In the genomic region with DNA sequence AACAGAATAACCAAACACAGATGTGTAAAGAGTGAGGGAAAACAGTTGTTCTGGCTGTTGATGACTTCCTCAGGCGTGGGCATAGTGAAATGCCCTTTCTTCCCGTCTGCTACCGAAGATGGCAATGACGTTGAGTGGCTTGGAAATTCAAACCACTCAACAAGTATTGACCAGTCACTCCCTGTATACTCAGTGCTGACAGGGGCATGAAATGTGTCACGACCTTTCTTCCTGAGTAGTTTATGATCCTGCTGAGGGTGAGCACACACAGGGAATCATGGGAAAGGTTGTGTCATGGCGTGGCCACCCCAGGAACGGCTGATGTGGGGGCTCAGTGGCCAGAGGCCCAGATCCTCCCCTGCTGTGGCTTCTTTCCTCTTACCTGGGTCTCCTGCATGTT, we compare ENCODE assay signal across 16 cellular contexts.
DNase-seq lines count a peak whose midpoint lies in the region; ATAC-seq and TF ChIP-seq lines count a peak whose summit lies in the region.
"Had no signal": no experiment of that assay in that cellular context is flagged by ENCODE, and none has a peak within 500 bp of the region (broad histone marks: within the 10 kb centered on the region; RNA-seq: fewer than 3 reads in every experiment).

No MANE protein-coding gene starts in this region.

- DNase-seq in H9 (no peak), body of pancreas (no peak), foreskin keratinocyte (peak; percentile 26 to 48), neural crest cell (ENCODE audit: low read depth, low spot score) (no peak), OCI-LY7 (ENCODE audit: low spot score) (no peak), G401 (ENCODE audit: low spot score) (no peak)
- no peak for DNase-seq in activated naive CD4-positive, alpha-beta T cell treated with anti-CD3 and anti-CD28 coated beads for 36 hours
- DNase-seq in activated CD4-positive, alpha-beta T cell treated with anti-CD3 and anti-CD28 coated beads for 1 hour, result no peak
- DNase-seq: CD4-positive, alpha-beta T cell; H7; Kasumi-1; NCI-H1417 treated with DMSO at 0.1 percent for 48 hours; NCI-H2029 treated with DMSO at 0.1 percent for 48 hours; NCI-H2227 treated with DMSO at 0.1 percent for 48 hours; NK-92 treated with Interleukin-12 subunit alpha and Interleukin-12 subunit beta, amount 100 ng/mL, for 24 hours; PC-9 had no signal

- no peak overlapping the region for H2AFZ ChIP-seq in H9 (ENCODE audit: low read length)
- no peak overlapping the region for H2AFZ ChIP-seq in OCI-LY7 (ENCODE audit: low read length)
- H2AFZ ChIP-seq: PC-9 had no signal

- H3K4me3 ChIP-seq in body of pancreas (no peak overlapping the region), OCI-LY7 (ENCODE audit: low read depth, low read length, poor library complexity, severe bottlenecking) (no peak overlapping the region)
- H3K4me3 ChIP-seq: PC-9 had no signal

- H3K4me3 Mint-ChIP-seq in H9, result no peak overlapping the region
- H3K4me3 Mint-ChIP-seq in neural crest cell, result no peak overlapping the region
- H3K4me3 Mint-ChIP-seq in activated naive CD4-positive, alpha-beta T cell treated with anti-CD3 and anti-CD28 coated beads for 36 hours, result no peak overlapping the region
- H3K4me3 Mint-ChIP-seq: CD4-positive, alpha-beta T cell had no signal

- WGBS in H9 (ENCODE audit: extremely low coverage, insufficient read length, low lambda C conversion rate), result no CpG with 5 or more reads among the region's 7 CpGs
- WGBS in body of pancreas, 2 donors, result 37 to 38% methylated on average over 7 of the region's 7 CpGs

- no peak overlapping the region for H2BK12ac ChIP-seq in H9 (ENCODE audit: insufficient read length, low read depth, low read length)

- TF ChIP-seq CTCF in H9 (conservative IDR thresholded peaks at IDR 0.05), result no peak
- TF ChIP-seq CTCF in body of pancreas (IDR thresholded peaks at IDR 0.05), result no peak
- no peak for TF ChIP-seq CTCF in foreskin keratinocyte (conservative IDR thresholded peaks at IDR 0.05)
- TF ChIP-seq CTCF in neural crest cell (conservative IDR thresholded peaks at IDR 0.05), result no peak
- no peak for TF ChIP-seq CTCF in OCI-LY7 (conservative IDR thresholded peaks at IDR 0.05; ENCODE audit: low read length)

- peaks cover 6 to 9% of the 10 kb centered on the region in 2 experiments; a peak in 3 of 4 replicates for H3K4me1 Mint-ChIP-seq in H9
- peaks cover 69% of the 10 kb centered on the region for H3K4me1 Mint-ChIP-seq in neural crest cell
- peaks cover 3% of the 10 kb centered on the region for H3K4me1 Mint-ChIP-seq in activated naive CD4-positive, alpha-beta T cell treated with anti-CD3 and anti-CD28 coated beads for 36 hours (ENCODE audit: low read depth)

- no peaks in the 10 kb centered on the region for H3K36me3 ChIP-seq in body of pancreas (replicated peaks in 1 of 2; ENCODE audit: insufficient read depth in 1 of 2, low read depth in 2 of 2)
- H3K36me3 ChIP-seq in OCI-LY7 (ENCODE audit: insufficient read depth, low read length), result no peaks in the 10 kb centered on the region

- no peak overlapping the region for H3T11ph ChIP-seq in H9 (ENCODE audit: low read length)

- H2AK5ac ChIP-seq in H9 (ENCODE audit: insufficient read length, low read length), result no peak overlapping the region

- H4K5ac ChIP-seq in H9 (ENCODE audit: insufficient read length, low read depth, low read length), result no peak overlapping the region

- H3K56ac ChIP-seq in H9 (ENCODE audit: insufficient read length, low read depth, low read length), result no peak overlapping the region

- H3K9me2 ChIP-seq in OCI-LY7 (ENCODE audit: insufficient read depth, low read length), result no peaks in the 10 kb centered on the region

- H2BK120ac ChIP-seq in H9 (ENCODE audit: low read depth, low read length, poor library complexity, severe bottlenecking), result no peak overlapping the region

- intact Hi-C loops in body of pancreas (cut with DNase I), result no loop called here
- intact Hi-C loops in activated naive CD4-positive, alpha-beta T cell treated with anti-CD3 and anti-CD28 coated beads for 36 hours (cut with micrococcal nuclease), result no loop called here
- intact Hi-C loops in OCI-LY7 (cut with micrococcal nuclease; ENCODE audit: unreplicated experiment), result no loop called here

- H3K4me2 ChIP-seq in H9 (ENCODE audit: insufficient read depth, insufficient read length, low read length), result no peak overlapping the region
- no peak overlapping the region for H3K4me2 ChIP-seq in OCI-LY7 (ENCODE audit: low read length)
- H3K4me2 ChIP-seq: PC-9 had no signal

- H3K27ac Mint-ChIP-seq in H9 (peak overlapping the region in 1 of 3 experiments; percentile 56; a peak in 2 of 7 replicates), neural crest cell (ENCODE audit: unreplicated experiment) (peak overlapping the region; percentile 90)
- H3K27ac Mint-ChIP-seq in activated naive CD4-positive, alpha-beta T cell treated with anti-CD3 and anti-CD28 coated beads for 36 hours, result no peak overlapping the region
- H3K27ac Mint-ChIP-seq: CD4-positive, alpha-beta T cell had no signal

- H3K9ac ChIP-seq in H9 (ENCODE audit: extremely low read depth, insufficient read length, low read length), result no peak overlapping the region

- no peaks in the 10 kb centered on the region for H3K79me2 ChIP-seq in H9 (ENCODE audit: insufficient read depth, low read length)
- no peaks in the 10 kb centered on the region for H3K79me2 ChIP-seq in OCI-LY7 (ENCODE audit: insufficient read depth, low read depth, low read length)

- no peaks in the 10 kb centered on the region for H3K79me1 ChIP-seq in H9 (ENCODE audit: insufficient read depth, low read depth, low read length, poor library complexity, severe bottlenecking)

- H4K20me1 ChIP-seq in H9 (ENCODE audit: control insufficient read depth, insufficient read depth, insufficient read length), result no peaks in the 10 kb centered on the region
- no peaks in the 10 kb centered on the region for H4K20me1 ChIP-seq in OCI-LY7 (ENCODE audit: insufficient read depth, low read length)

- in situ Hi-C loops in G401 (cut with HindIII; ENCODE audit: low sequenced_read_pairs), result no loop called here

- no peaks in the 10 kb centered on the region for H3K4me1 ChIP-seq in H9 (ENCODE audit: insufficient read depth, low read length)
- peaks cover 41% of the 10 kb centered on the region for H3K4me1 ChIP-seq in body of pancreas
- H3K4me1 ChIP-seq in foreskin keratinocyte, result peaks cover 11% of the 10 kb centered on the region
- no peaks in the 10 kb centered on the region for H3K4me1 ChIP-seq in OCI-LY7 (ENCODE audit: insufficient read depth, low read length, poor library complexity, severe bottlenecking)

- H3K36me3 Mint-ChIP-seq in H9 (ENCODE audit: insufficient read depth in 1 of 3, low read depth in 3 of 3), result no peaks in the 10 kb centered on the region
- H3K36me3 Mint-ChIP-seq in neural crest cell (ENCODE audit: low read depth), result peaks cover 7% of the 10 kb centered on the region
- H3K36me3 Mint-ChIP-seq in activated naive CD4-positive, alpha-beta T cell treated with anti-CD3 and anti-CD28 coated beads for 36 hours (ENCODE audit: low read depth), result no peaks in the 10 kb centered on the region

- H3K27me3 Mint-ChIP-seq in H9 (ENCODE audit: low read depth), result peaks cover 10% of the 10 kb centered on the region
- no peaks in the 10 kb centered on the region for H3K27me3 Mint-ChIP-seq in neural crest cell (ENCODE audit: low read depth)
- H3K27me3 Mint-ChIP-seq in activated naive CD4-positive, alpha-beta T cell treated with anti-CD3 and anti-CD28 coated beads for 36 hours (ENCODE audit: low read depth), result peaks cover 3% of the 10 kb centered on the region

- POLR2A ChIA-PET in OCI-LY7 (lab: Charles Lee), result no interaction called here

- H3K23me2 ChIP-seq in H9 (ENCODE audit: insufficient read length, low read depth, low read length, poor library complexity, severe bottlenecking), result peaks cover 3% of the 10 kb centered on the region

- H3K4ac ChIP-seq in H9 (ENCODE audit: low read depth, low read length), result no peak overlapping the region

- H3K14ac ChIP-seq in H9 (ENCODE audit: insufficient read depth, low read length), result peak overlapping the region; percentile 63; the same call in 1 of the 2 replicates

- H3K27ac ChIP-seq in H9 (ENCODE audit: insufficient read length, low read depth, low read length) (no peak overlapping the region), body of pancreas (peak overlapping the region; percentile 35 to 64 (median 50)), foreskin keratinocyte (no peak overlapping the region), OCI-LY7 (ENCODE audit: low read depth, low read length, poor library complexity, severe bottlenecking) (no peak overlapping the region)
- H3K27ac ChIP-seq: PC-9 had no signal

- H4K8ac ChIP-seq in H9 (replicated peaks; ENCODE audit: insufficient read length, low read depth, low read length), result no peak overlapping the region

- no peak overlapping the region for H3K18ac ChIP-seq in H9 (ENCODE audit: insufficient read length, low read depth, low read length)

- H3K27me3 ChIP-seq in H9 (ENCODE audit: insufficient read depth, low read length) (no peaks in the 10 kb centered on the region), body of pancreas (no peaks in the 10 kb centered on the region), foreskin keratinocyte (peaks cover 39% of the 10 kb centered on the region)

- no peak overlapping the region for H2BK5ac ChIP-seq in H9 (ENCODE audit: insufficient read length, low read length)

- H2BK20ac ChIP-seq in H9 (ENCODE audit: low read depth, low read length, poor library complexity, severe bottlenecking), result no peak overlapping the region

- ATAC-seq in body of pancreas (no peak), foreskin keratinocyte (peak; percentile 38)

- no peak for TF ChIP-seq POLR2A in body of pancreas (IDR thresholded peaks at IDR 0.05)

- BruUV-seq in OCI-LY7 (replicated peaks; lab: Mats Ljungman, UMichigan), result no TSS peak

- no peak overlapping the region for H2BK15ac ChIP-seq in H9 (ENCODE audit: low read depth, low read length)

- no peaks in the 10 kb centered on the region for H3K9me3 ChIP-seq in H9 (ENCODE audit: control insufficient read depth, low read depth, low read length)
- no peaks in the 10 kb centered on the region for H3K9me3 ChIP-seq in body of pancreas
- no peaks in the 10 kb centered on the region for H3K9me3 ChIP-seq in OCI-LY7 (ENCODE audit: low read length)

- H4K91ac ChIP-seq in H9 (ENCODE audit: insufficient read length, low read depth, low read length), result no peak overlapping the region

- CTCF ChIA-PET in activated naive CD4-positive, alpha-beta T cell treated with anti-CD3 and anti-CD28 coated beads for 36 hours (lab: Charles Lee), result no interaction called here
- CTCF ChIA-PET in OCI-LY7 (lab: Charles Lee; ENCODE audit: unreplicated experiment), result no interaction called here

- H3K23ac ChIP-seq in H9 (ENCODE audit: insufficient read length, low read depth, low read length), result no peak overlapping the region

- no peaks in the 10 kb centered on the region for H3K9me3 Mint-ChIP-seq in H9
- peaks cover 3% of the 10 kb centered on the region for H3K9me3 Mint-ChIP-seq in neural crest cell
- no peaks in the 10 kb centered on the region for H3K9me3 Mint-ChIP-seq in activated naive CD4-positive, alpha-beta T cell treated with anti-CD3 and anti-CD28 coated beads for 36 hours
- H3K9me3 Mint-ChIP-seq: CD4-positive, alpha-beta T cell had no signal

Comparison
In these comparisons a context has a peak if more than half of its experiments do, and no peak if none do; other contexts are left out.
1. DNase-seq: peak in foreskin keratinocyte (2 of 2); none in H9 (single experiment), body of pancreas (0 of 4), neural crest cell (single experiment), activated naive CD4-positive, alpha-beta T cell treated with anti-CD3 and anti-CD28 coated beads for 36 hours (single experiment), OCI-LY7 (single experiment), G401 (single experiment) and activated CD4-positive, alpha-beta T cell treated with anti-CD3 and anti-CD28 coated beads for 1 hour (single experiment).
2. H3K27ac ChIP-seq: peak in body of pancreas (4 of 4); none in H9 (single experiment), foreskin keratinocyte (single experiment) and OCI-LY7 (single experiment).